Comparison of ENCODE assay signal across 16 cellular contexts in the genomic region with DNA sequence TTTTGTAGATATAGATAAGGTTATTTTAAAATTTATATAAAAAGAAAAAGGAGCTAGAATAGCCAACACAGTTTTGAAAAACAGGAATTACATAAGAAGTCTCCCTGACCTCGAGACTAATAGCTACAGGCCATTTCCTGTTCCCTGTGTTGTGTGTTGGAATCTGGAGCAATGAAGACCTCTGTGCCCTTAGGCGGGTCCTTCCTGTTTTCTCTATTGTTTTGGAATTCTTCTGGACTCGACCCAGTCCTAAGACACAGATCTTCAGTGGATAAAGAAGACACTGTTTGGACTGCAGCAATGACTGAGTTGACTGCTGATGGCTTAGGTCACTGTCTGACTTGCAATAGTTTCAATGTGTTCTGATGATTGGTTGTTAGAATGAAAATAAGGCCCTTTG. TPM values are rescaled to one million over a fixed set of nuclear protein-coding genes. Genes with fewer than 3 reads are reported as not detected.
DNase-seq lines count a peak whose midpoint lies in the region; ATAC-seq and TF ChIP-seq lines count a peak whose summit lies in the region.
"Had no signal": no experiment of that assay in that cellular context is flagged by ENCODE, and none has a peak within 500 bp of the region (broad histone marks: within the 10 kb centered on the region; RNA-seq: fewer than 3 reads in every experiment).

No MANE protein-coding gene starts in this region.

- H3K27me3 ChIP-seq in breast epithelium (no peaks in the 10 kb centered on the region), mammary epithelial cell (ENCODE audit: insufficient read depth, low read length) (no peaks in the 10 kb centered on the region), trophoblast cell (ENCODE audit: insufficient read depth, low read length) (no peaks in the 10 kb centered on the region), prostate gland (replicated peaks; ENCODE audit: insufficient read depth) (no peaks in the 10 kb centered on the region)

- no peak overlapping the region for H3K18ac ChIP-seq in trophoblast cell (ENCODE audit: low read length)

- H2AK5ac ChIP-seq in trophoblast cell (ENCODE audit: low read length), result no peak overlapping the region

- H3K4ac ChIP-seq in trophoblast cell (ENCODE audit: low read depth, low read length), result no peak overlapping the region

- ATAC-seq in left ventricle myocardium superior, result peak; percentile 57
- no peak for ATAC-seq in GM19395 (IDR thresholded peaks at IDR 0.05; ENCODE audit: unreplicated experiment)
- ATAC-seq: HCT116 had no signal

- TF ChIP-seq CTCF in breast epithelium (IDR thresholded peaks at IDR 0.05) (no peak), MCF 10A (IDR thresholded peaks at IDR 0.05; ENCODE audit: unreplicated experiment) (no peak), mammary epithelial cell (conservative IDR thresholded peaks at IDR 0.05 in 1 of 2, IDR thresholded peaks at IDR 0.05 in 1 of 2; ENCODE audit: extremely low read depth in 1 of 2, insufficient read depth in 1 of 2, low read depth in 1 of 2, low read length in 2 of 2) (no peak), prostate gland (IDR thresholded peaks at IDR 0.05) (no peak)

- no peaks in the 10 kb centered on the region for H3K36me3 Mint-ChIP-seq in MCF 10A (ENCODE audit: insufficient read depth, unreplicated experiment)

- H3K9ac ChIP-seq in mammary epithelial cell (ENCODE audit: insufficient read depth, low read length), result no peak overlapping the region
- H3K9ac ChIP-seq in trophoblast cell (ENCODE audit: low read length), result no peak overlapping the region
- H3K9ac ChIP-seq: BLaER1 treated with 17β-estradiol and CSF1 and Interleukin-3, amounts not matched to agents 10 nM and 100 nM had no signal

- peak overlapping the region; percentile 40 to 69 for H3K27ac ChIP-seq in breast epithelium
- no peak overlapping the region for H3K27ac ChIP-seq in mammary epithelial cell (ENCODE audit: insufficient read depth, low read depth, low read length)
- H3K27ac ChIP-seq in trophoblast cell (ENCODE audit: low read depth, low read length), result no peak overlapping the region
- H3K27ac ChIP-seq in prostate gland, result no peak overlapping the region
- H3K27ac ChIP-seq: 22Rv1; BLaER1 treated with 17β-estradiol and CSF1 and Interleukin-3, amounts not matched to agents 10 nM and 100 nM had no signal

- H4K91ac ChIP-seq in trophoblast cell (ENCODE audit: low read depth, low read length), result no peak overlapping the region

- no peak overlapping the region for H3K23ac ChIP-seq in trophoblast cell (ENCODE audit: low read length)

- no peak overlapping the region for H4K12ac ChIP-seq in trophoblast cell (ENCODE audit: low read depth, low read length)

- H2BK12ac ChIP-seq in trophoblast cell (ENCODE audit: low read length), result no peak overlapping the region

- H3K4me3 ChIP-seq in breast epithelium, result no peak overlapping the region
- no peak overlapping the region for H3K4me3 ChIP-seq in mammary epithelial cell (replicated peaks in 1 of 3; ENCODE audit: insufficient read depth in 1 of 3, low read depth in 2 of 3, low read length in 3 of 3)
- H3K4me3 ChIP-seq in trophoblast cell (ENCODE audit: low read depth, low read length), result no peak overlapping the region
- H3K4me3 ChIP-seq in prostate gland, result no peak overlapping the region
- H3K4me3 ChIP-seq: BLaER1 treated with 17β-estradiol and CSF1 and Interleukin-3, amounts not matched to agents 10 nM and 100 nM had no signal

- H3K79me1 ChIP-seq in trophoblast cell (ENCODE audit: low read length), result no peaks in the 10 kb centered on the region

- H3K79me2 ChIP-seq in mammary epithelial cell (ENCODE audit: insufficient read depth, low read length) (no peaks in the 10 kb centered on the region), trophoblast cell (ENCODE audit: control insufficient read depth, insufficient read depth, low read length, poor library complexity) (no peaks in the 10 kb centered on the region)

- H3K27me3 Mint-ChIP-seq in MCF 10A (ENCODE audit: insufficient read depth, unreplicated experiment), result no peaks in the 10 kb centered on the region

- peak in 1 of 2 donors; percentile 77 for DNase-seq in breast epithelium (ENCODE audit: low spot score in 2 of 2)
- no peak for DNase-seq in MCF 10A (ENCODE audit: unreplicated experiment)
- no peak for DNase-seq in mammary epithelial cell
- DNase-seq in left ventricle myocardium superior, result no peak
- DNase-seq in trophoblast cell, result peak; percentile 75 to 84
- no peak for DNase-seq in activated T-cell treated with anti-CD3 and anti-CD28 coated beads, Interleukin-2, amount 50 U/mL, for 48 hours
- DNase-seq in prostate gland (ENCODE audit: low spot score), result no peak
- DNase-seq: DMS 273 treated with DMSO at 0.1 percent for 48 hours, NCI-H146, NCI-H2081 treated with DMSO at 0.1 percent for 48 hours, NCI-H69 had no signal

- CTCF ChIA-PET in MCF 10A (lab: Yijun Ruan, JAX) (interaction anchor here (0.7 to 1.9 kb wide), 3 partner anchors 33 to 311 kb away, joined by 3 to 5 read pairs (median 3); no protein-coding TSS in a partner anchor), mammary epithelial cell (lab: Charles Lee; ENCODE audit: low non-redundant PET) (no interaction called here)

- peak overlapping the region; percentile 2 for H2AFZ ChIP-seq in mammary epithelial cell (ENCODE audit: low read depth, low read length)
- H2AFZ ChIP-seq in trophoblast cell (ENCODE audit: insufficient read depth, low read length, poor library complexity), result no peak overlapping the region

- H3K9me3 ChIP-seq in breast epithelium (no peaks in the 10 kb centered on the region), mammary epithelial cell (replicated peaks; ENCODE audit: insufficient read depth, low read length) (no peaks in the 10 kb centered on the region), trophoblast cell (ENCODE audit: insufficient read depth, low read depth, low read length) (no peaks in the 10 kb centered on the region), prostate gland (no peaks in the 10 kb centered on the region)

- in situ Hi-C loops in mammary epithelial cell (cut with MboI; ENCODE audit: low sequenced_read_pairs in 2 of 2), result no loop called here

- no peaks in the 10 kb centered on the region for H4K20me1 ChIP-seq in mammary epithelial cell (ENCODE audit: insufficient read depth, low read length)
- H4K20me1 ChIP-seq: BLaER1 treated with 17β-estradiol and CSF1 and Interleukin-3, amounts not matched to agents 10 nM and 100 nM had no signal

- POLR2A ChIA-PET in MCF 10A (lab: Yijun Ruan, JAX), result no interaction called here

- BruUV-seq in MCF 10A (replicated peaks; lab: Mats Ljungman, UMichigan) (no TSS peak), mammary epithelial cell (replicated peaks; lab: Mats Ljungman, UMichigan) (no TSS peak)

- H3K4me1 Mint-ChIP-seq in MCF 10A (ENCODE audit: insufficient read depth, unreplicated experiment), result no peaks in the 10 kb centered on the region

- WGBS in mammary epithelial cell (ENCODE audit: low coverage, missing lambda C conversion rate), result 3% methylated on average over 3 of the region's 3 CpGs
- WGBS in trophoblast cell (ENCODE audit: extremely low coverage, insufficient coverage, insufficient read length), result no CpG with 5 or more reads among the region's 3 CpGs
- 53% methylated on average over 3 of the region's 3 CpGs for WGBS in prostate gland

- H3K4me3 Mint-ChIP-seq in MCF 10A (ENCODE audit: unreplicated experiment), result no peak overlapping the region

- H4K8ac ChIP-seq in trophoblast cell (ENCODE audit: low read depth, low read length), result no peak overlapping the region

- H3K4me2 ChIP-seq in mammary epithelial cell (ENCODE audit: insufficient read depth, low read depth, low read length) (no peak overlapping the region), trophoblast cell (ENCODE audit: low read length) (no peak overlapping the region)
- H3K4me2 ChIP-seq: BLaER1 treated with 17β-estradiol and CSF1 and Interleukin-3, amounts not matched to agents 10 nM and 100 nM had no signal

- no peaks in the 10 kb centered on the region for H3K9me3 Mint-ChIP-seq in MCF 10A (ENCODE audit: unreplicated experiment)

- no peak overlapping the region for H3K14ac ChIP-seq in trophoblast cell (ENCODE audit: low read length)

- H2BK120ac ChIP-seq in trophoblast cell (ENCODE audit: insufficient read depth, low read length, poor library complexity), result no peak overlapping the region

- dilution Hi-C loops in mammary epithelial cell (cut with HindIII; ENCODE audit: low sequenced_read_pairs), result no loop called here

- TF ChIP-seq POLR2A in breast epithelium (IDR thresholded peaks at IDR 0.05), result no peak
- no peak for TF ChIP-seq POLR2A in prostate gland (IDR thresholded peaks at IDR 0.05)

- no peaks in the 10 kb centered on the region for H3K4me1 ChIP-seq in breast epithelium
- no peaks in the 10 kb centered on the region for H3K4me1 ChIP-seq in mammary epithelial cell (ENCODE audit: insufficient read depth, low read length)
- H3K4me1 ChIP-seq in trophoblast cell (ENCODE audit: control insufficient read depth in 1 of 2, insufficient read depth in 2 of 2, low read length in 2 of 2), result no peaks in the 10 kb centered on the region
- no peaks in the 10 kb centered on the region for H3K4me1 ChIP-seq in prostate gland (replicated peaks)

- intact Hi-C loops in breast epithelium (cut with DNase I; ENCODE audit: low total_unique reads) (no loop called here), MCF 10A (cut with micrococcal nuclease) (no loop called here), mammary epithelial cell (cut with micrococcal nuclease) (no loop called here), left ventricle myocardium superior (cut with micrococcal nuclease) (no loop called here), prostate gland (cut with DNase I) (no loop called here)

- no peak overlapping the region for H3K27ac Mint-ChIP-seq in MCF 10A (ENCODE audit: low read depth, unreplicated experiment)

- H3K36me3 ChIP-seq in breast epithelium, result no peaks in the 10 kb centered on the region
- H3K36me3 ChIP-seq in mammary epithelial cell (ENCODE audit: insufficient read depth, low read length), result no peaks in the 10 kb centered on the region
- H3K36me3 ChIP-seq in trophoblast cell (ENCODE audit: control insufficient read depth in 1 of 2, insufficient read depth in 2 of 2, low read length in 2 of 2), result no peaks in the 10 kb centered on the region
- H3K36me3 ChIP-seq in prostate gland, result no peaks in the 10 kb centered on the region
- H3K36me3 ChIP-seq: BLaER1 treated with 17β-estradiol and CSF1 and Interleukin-3, amounts not matched to agents 10 nM and 100 nM had no signal

- no peak overlapping the region for H2BK5ac ChIP-seq in trophoblast cell (ENCODE audit: low read depth, low read length, poor library complexity)

RNA-seq across cellular contexts. Expression of a gene that starts 26.2 kb away (rescaled TPM):
- total RNA-seq in breast epithelium (10 to 100 TPM in 1 of 3 donors, 1 to 10 TPM in 2; 5.4 to 11.8 (median 10.0) TPM), MCF 10A (2022) (45.0 and 46.9 TPM in 2 replicates), mammary epithelial cell (10 to 100 TPM in 1 of 2 donors, 1 to 10 TPM in 1; 5.5 to 33.7 TPM), left ventricle myocardium superior (11.4 TPM), prostate gland (1 to 10 TPM; 7.4 to 8.3 TPM)
- 32.5 TPM for polyA plus RNA-seq in mammary epithelial cell
- 28.7 TPM for polyA minus RNA-seq in mammary epithelial cell
- 46.2 and 49.5 TPM in 2 replicates for polyA plus RNA-seq in trophoblast cell (2013)

RNA-seq across cellular contexts. Expression of a gene that starts 57.4 kb away (rescaled TPM):
- total RNA-seq in breast epithelium (under 1 TPM in 1 of 3 donors, not detected in 2; 0.73 TPM), MCF 10A (2022) (0.12 TPM in 1 of 2 replicates, not detected in the other), mammary epithelial cell (under 1 TPM in 1 of 2 donors, not detected in 1; 0.17 TPM), left ventricle myocardium superior (0.15 TPM), prostate gland (under 1 TPM; 0.14 to 0.34 TPM)
- polyA plus RNA-seq in mammary epithelial cell, result not detected
- not detected for polyA minus RNA-seq in mammary epithelial cell
- 0.01 and 0.08 TPM in 2 replicates for polyA plus RNA-seq in trophoblast cell (2013)
- total RNA-seq: HT1080 had no signal

RNA-seq across cellular contexts. Expression of a gene that starts 58.1 kb away (rescaled TPM):
- 1 to 10 TPM in 2 of 3 donors, under 1 TPM in 1; 0.98 to 2.8 (median 1.3) TPM for total RNA-seq in breast epithelium
- 0.29 and 0.47 TPM in 2 replicates for total RNA-seq in MCF 10A (2022)
- under 1 TPM; 0.67 to 0.78 TPM for total RNA-seq in mammary epithelial cell
- polyA plus RNA-seq in mammary epithelial cell, result 0.34 TPM
- not detected for polyA minus RNA-seq in mammary epithelial cell
- total RNA-seq in left ventricle myocardium superior, result 0.35 TPM
- polyA plus RNA-seq in trophoblast cell (2013), result 0.11 and 0.14 TPM in 2 replicates
- 1 to 10 TPM in 1 of 2 donors, not detected in 1; 2.2 TPM for total RNA-seq in prostate gland

Comparison
In these comparisons a context has a peak if more than half of its experiments do, and no peak if none do; other contexts are left out.
1. H3K27ac ChIP-seq: peak in breast epithelium (2 of 2); none in mammary epithelial cell (single experiment), trophoblast cell (single experiment) and prostate gland (0 of 2).
2. DNase-seq: peak in trophoblast cell (2 of 2); none in MCF 10A (single experiment), mammary epithelial cell (single experiment), left ventricle myocardium superior (single experiment), activated T-cell treated with anti-CD3 and anti-CD28 coated beads, Interleukin-2, amount 50 U/mL, for 48 hours (0 of 2) and prostate gland (single experiment).